ENCODE assay signal across 1 cellular context in the genomic region with DNA sequence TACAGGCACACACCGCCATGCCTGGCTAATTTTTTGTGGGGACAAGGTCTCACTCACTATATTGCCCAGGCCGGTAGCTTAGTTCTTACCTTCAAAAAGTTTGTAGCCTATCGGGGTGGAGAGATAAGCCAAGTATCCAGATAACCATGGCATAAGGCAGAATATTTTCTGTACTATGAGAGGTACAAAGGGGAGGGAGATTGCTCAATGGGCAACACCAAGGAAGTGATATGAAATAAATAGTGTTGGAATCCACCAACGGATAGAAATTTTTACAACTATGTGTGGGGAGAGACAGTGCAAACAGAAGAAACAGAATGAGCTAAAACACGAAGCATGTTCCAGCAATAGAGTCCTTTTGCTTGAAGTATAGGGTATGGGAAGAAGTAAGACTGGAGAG.
TF ChIP-seq lines count a peak whose summit lies in the region.

No MANE protein-coding gene starts in this region.

TF ChIP-seq in GM23338, 12 proteins besides CTCF, POLR2A, EP300 and RAD21 (continued from another document):
- TF ChIP-seq, protein P1, sequence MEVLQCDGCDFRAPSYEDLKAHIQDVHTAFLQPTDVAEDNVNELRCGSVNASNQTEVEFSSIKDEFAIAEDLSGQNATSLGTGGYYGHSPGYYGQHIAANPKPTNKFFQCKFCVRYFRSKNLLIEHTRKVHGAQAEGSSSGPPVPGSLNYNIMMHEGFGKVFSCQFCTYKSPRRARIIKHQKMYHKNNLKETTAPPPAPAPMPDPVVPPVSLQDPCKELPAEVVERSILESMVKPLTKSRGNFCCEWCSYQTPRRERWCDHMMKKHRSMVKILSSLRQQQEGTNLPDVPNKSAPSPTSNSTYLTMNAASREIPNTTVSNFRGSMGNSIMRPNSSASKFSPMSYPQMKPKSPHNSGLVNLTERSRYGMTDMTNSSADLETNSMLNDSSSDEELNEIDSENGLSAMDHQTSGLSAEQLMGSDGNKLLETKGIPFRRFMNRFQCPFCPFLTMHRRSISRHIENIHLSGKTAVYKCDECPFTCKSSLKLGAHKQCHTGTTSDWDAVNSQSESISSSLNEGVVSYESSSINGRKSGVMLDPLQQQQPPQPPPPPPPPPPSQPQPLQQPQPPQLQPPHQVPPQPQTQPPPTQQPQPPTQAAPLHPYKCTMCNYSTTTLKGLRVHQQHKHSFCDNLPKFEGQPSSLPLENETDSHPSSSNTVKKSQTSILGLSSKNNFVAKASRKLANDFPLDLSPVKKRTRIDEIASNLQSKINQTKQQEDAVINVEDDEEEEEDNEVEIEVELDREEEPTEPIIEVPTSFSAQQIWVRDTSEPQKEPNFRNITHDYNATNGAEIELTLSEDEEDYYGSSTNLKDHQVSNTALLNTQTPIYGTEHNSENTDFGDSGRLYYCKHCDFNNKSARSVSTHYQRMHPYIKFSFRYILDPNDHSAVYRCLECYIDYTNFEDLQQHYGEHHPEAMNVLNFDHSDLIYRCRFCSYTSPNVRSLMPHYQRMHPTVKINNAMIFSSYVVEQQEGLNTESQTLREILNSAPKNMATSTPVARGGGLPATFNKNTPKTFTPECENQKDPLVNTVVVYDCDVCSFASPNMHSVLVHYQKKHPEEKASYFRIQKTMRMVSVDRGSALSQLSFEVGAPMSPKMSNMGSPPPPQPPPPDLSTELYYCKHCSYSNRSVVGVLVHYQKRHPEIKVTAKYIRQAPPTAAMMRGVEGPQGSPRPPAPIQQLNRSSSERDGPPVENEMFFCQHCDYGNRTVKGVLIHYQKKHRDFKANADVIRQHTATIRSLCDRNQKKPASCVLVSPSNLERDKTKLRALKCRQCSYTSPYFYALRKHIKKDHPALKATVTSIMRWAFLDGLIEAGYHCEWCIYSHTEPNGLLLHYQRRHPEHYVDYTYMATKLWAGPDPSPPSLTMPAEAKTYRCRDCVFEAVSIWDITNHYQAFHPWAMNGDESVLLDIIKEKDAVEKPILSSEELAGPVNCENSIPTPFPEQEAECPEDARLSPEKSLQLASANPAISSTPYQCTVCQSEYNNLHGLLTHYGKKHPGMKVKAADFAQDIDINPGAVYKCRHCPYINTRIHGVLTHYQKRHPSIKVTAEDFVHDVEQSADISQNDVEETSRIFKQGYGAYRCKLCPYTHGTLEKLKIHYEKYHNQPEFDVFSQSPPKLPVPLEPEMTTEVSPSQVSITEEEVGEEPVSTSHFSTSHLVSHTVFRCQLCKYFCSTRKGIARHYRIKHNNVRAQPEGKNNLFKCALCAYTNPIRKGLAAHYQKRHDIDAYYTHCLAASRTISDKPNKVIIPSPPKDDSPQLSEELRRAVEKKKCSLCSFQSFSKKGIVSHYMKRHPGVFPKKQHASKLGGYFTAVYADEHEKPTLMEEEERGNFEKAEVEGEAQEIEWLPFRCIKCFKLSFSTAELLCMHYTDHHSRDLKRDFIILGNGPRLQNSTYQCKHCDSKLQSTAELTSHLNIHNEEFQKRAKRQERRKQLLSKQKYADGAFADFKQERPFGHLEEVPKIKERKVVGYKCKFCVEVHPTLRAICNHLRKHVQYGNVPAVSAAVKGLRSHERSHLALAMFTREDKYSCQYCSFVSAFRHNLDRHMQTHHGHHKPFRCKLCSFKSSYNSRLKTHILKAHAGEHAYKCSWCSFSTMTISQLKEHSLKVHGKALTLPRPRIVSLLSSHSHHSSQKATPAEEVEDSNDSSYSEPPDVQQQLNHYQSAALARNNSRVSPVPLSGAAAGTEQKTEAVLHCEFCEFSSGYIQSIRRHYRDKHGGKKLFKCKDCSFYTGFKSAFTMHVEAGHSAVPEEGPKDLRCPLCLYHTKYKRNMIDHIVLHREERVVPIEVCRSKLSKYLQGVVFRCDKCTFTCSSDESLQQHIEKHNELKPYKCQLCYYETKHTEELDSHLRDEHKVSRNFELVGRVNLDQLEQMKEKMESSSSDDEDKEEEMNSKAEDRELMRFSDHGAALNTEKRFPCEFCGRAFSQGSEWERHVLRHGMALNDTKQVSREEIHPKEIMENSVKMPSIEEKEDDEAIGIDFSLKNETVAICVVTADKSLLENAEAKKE (CRISPR knock-in tag; IDR thresholded peaks at IDR 0.05) = no peak
- TF ChIP-seq CREB1 (CRISPR knock-in tag; IDR thresholded peaks at IDR 0.05; ENCODE audit: low read depth) = no peak
- no peak for TF ChIP-seq JUNB (IDR thresholded peaks at IDR 0.05; ENCODE audit: unreplicated experiment)
- no peak for TF ChIP-seq EZH2phosphoT487 (IDR thresholded peaks at IDR 0.05; ENCODE audit: unreplicated experiment)
